In genomic region chr19:47020992-47021496, GRCh38 we compare ENCODE assay signal across 10 cellular contexts. TPM values are rescaled to one million over a fixed set of nuclear protein-coding genes. Genes with fewer than 3 reads are reported as not detected.
A peak's percentile ranks its signal among the peaks of the same experiment; 100 is the strongest.
DNase-seq lines count a peak whose midpoint lies in the region; ATAC-seq and TF ChIP-seq lines count a peak whose summit lies in the region.
"Had no signal": no experiment of that assay in that cellular context is flagged by ENCODE, and none has a peak within 500 bp of the region (broad histone marks: within the 10 kb centered on the region; RNA-seq: fewer than 3 reads in every experiment).

No MANE protein-coding gene starts in this region.

- H2AFZ ChIP-seq in fibroblast of lung (ENCODE audit: low read length): no peak overlapping the region

- H3K36me3 ChIP-seq in GM06990 (ENCODE audit: control insufficient read depth, insufficient read depth, low read length) (no peaks in the 10 kb centered on the region), fibroblast of lung (ENCODE audit: control insufficient read depth, insufficient read depth, low read length) (no peaks in the 10 kb centered on the region), psoas muscle (ENCODE audit: insufficient read depth in 1 of 2, low read depth in 1 of 2) (no peaks in the 10 kb centered on the region)

- H3K4me3 ChIP-seq in GM06990 (replicated peaks; ENCODE audit: low read depth, low read length) (peak overlapping the region; percentile 46), fibroblast of lung (replicated peaks in 1 of 4; ENCODE audit: control extremely low read depth in 1 of 4, insufficient read depth in 1 of 4, low read depth in 3 of 4, low read length in 4 of 4) (peak overlapping the region in 3 of 4 experiments; percentile 1 to 46 (median 21)), psoas muscle (peak overlapping the region; percentile 56)

- H3K27ac ChIP-seq in fibroblast of lung (ENCODE audit: insufficient read depth, low read length): no peak overlapping the region
- no peak overlapping the region for H3K27ac ChIP-seq in psoas muscle

- no peak overlapping the region for H3K9ac ChIP-seq in fibroblast of lung (ENCODE audit: insufficient read depth, low read length)

- intact Hi-C loops in psoas muscle (cut with DNase I): no loop called here

- H3K4me2 ChIP-seq in fibroblast of lung (ENCODE audit: extremely low read depth, insufficient read depth, low read length): peak overlapping the region; percentile 71

- ATAC-seq in psoas muscle: peak in 1 of 4 donors; percentile 17
- ATAC-seq in esophagus mucosa: no peak
- ATAC-seq in HG03135 (IDR thresholded peaks at IDR 0.05; ENCODE audit: unreplicated experiment): no peak

- H3K9me3 ChIP-seq in fibroblast of lung (ENCODE audit: control insufficient read depth, insufficient read depth, low read depth, low read length) (no peaks in the 10 kb centered on the region), psoas muscle (no peaks in the 10 kb centered on the region)

- WGBS in psoas muscle, 3 donors: 1 to 2% (median 1%) methylated on average over 21 to 37 of the region's 37 CpGs

- H4K20me1 ChIP-seq in fibroblast of lung (ENCODE audit: control insufficient read depth, extremely low read depth, insufficient read depth, low read length): no peaks in the 10 kb centered on the region

- no peaks in the 10 kb centered on the region for H3K79me2 ChIP-seq in fibroblast of lung (ENCODE audit: control insufficient read depth, insufficient read depth, low read length)

- no peaks in the 10 kb centered on the region for H3K4me1 ChIP-seq in fibroblast of lung (ENCODE audit: control insufficient read depth, extremely low read depth, insufficient read depth, low read length)
- peaks cover 23% of the 10 kb centered on the region for H3K4me1 ChIP-seq in psoas muscle

- no peak for TF ChIP-seq CTCF in GM06990 (IDR thresholded peaks at IDR 0.05; ENCODE audit: insufficient read depth, low read length, poor library complexity, severe bottlenecking)
- no peak for TF ChIP-seq CTCF in fibroblast of lung (conservative IDR thresholded peaks at IDR 0.05 in 1 of 2, IDR thresholded peaks at IDR 0.05 in 1 of 2; ENCODE audit: low read depth in 1 of 2, low read length in 2 of 2)
- TF ChIP-seq CTCF in psoas muscle (IDR thresholded peaks at IDR 0.05): no peak

- DNase-seq in GM06990 (ENCODE audit: extremely low read depth, insufficient read length): no peak
- no peak for DNase-seq in fibroblast of lung (ENCODE audit: low read depth in 2 of 2)
- no peak for DNase-seq in psoas muscle
- DNase-seq in activated effector memory CD4-positive, alpha-beta T cell treated with anti-CD3 and anti-CD28 coated beads, Interleukin-2, amount 50 U/mL, for 16 hours: no peak
- DNase-seq in NCI-H446 (lab: John Stamatoyannopoulos, UW): no peak
- DNase-seq: T-helper 1 cell had no signal

- H3K27me3 ChIP-seq in GM06990 (replicated peaks; ENCODE audit: control insufficient read depth, insufficient read depth, low read length) (peaks cover 4% of the 10 kb centered on the region; the same call in 1 of the 2 replicates), fibroblast of lung (ENCODE audit: control insufficient read depth, insufficient read depth, low read length) (peaks cover 26% of the 10 kb centered on the region), psoas muscle (ENCODE audit: insufficient read depth in 3 of 3, low read length in 2 of 3) (peaks cover 0 to 64% (median 37%) of the 10 kb centered on the region in 3 donors)

TF ChIP-seq in PFSK-1, 5 proteins besides CTCF, POLR2A, EP300 and RAD21:
- TF ChIP-seq POLR2AphosphoS5 (IDR thresholded peaks at IDR 0.05; ENCODE audit: low read depth, low read length) (no peak), FOXP2 (optimal IDR thresholded peaks at IDR 0.05; ENCODE audit: borderline replicate concordance, extremely low read depth, extremely low read length, insufficient read depth) (peak; percentile 28)

RNA-seq across cellular contexts. Expression of gene NPAS1, which starts 1.4 kb away (rescaled TPM):
- polyA plus RNA-seq in PFSK-1 (2012; ENCODE audit: insufficient read length, low read depth): 10.3 TPM
- 0.26 and 0.33 TPM in 2 replicates for total RNA-seq in fibroblast of lung
- 0.22 and 0.34 TPM in 2 replicates for polyA plus RNA-seq in fibroblast of lung
- polyA plus RNA-seq in fibroblast of lung (2012): 0.84 and 0.88 TPM in 2 replicates
- polyA minus RNA-seq in fibroblast of lung (ENCODE audit: low replicate concordance): 0.44 and 0.71 TPM in 2 replicates
- total RNA-seq in psoas muscle: under 1 TPM in 2 of 4 donors, not detected in 2; 0.18 to 0.23 TPM
- under 1 TPM in 2 of 3 donors, not detected in 1; 0.04 to 0.18 TPM for polyA plus RNA-seq in psoas muscle
- 0.52 TPM for total RNA-seq in esophagus mucosa
- total RNA-seq: HT1080 had no signal

RNA-seq across cellular contexts. Expression of gene TMEM160, which starts 27.4 kb away (rescaled TPM):
- polyA plus RNA-seq in PFSK-1 (2012; ENCODE audit: insufficient read length, low read depth): 82.9 TPM
- total RNA-seq in fibroblast of lung: 7.7 and 27.1 TPM in 2 replicates
- 4.1 and 6.9 TPM in 2 replicates for polyA plus RNA-seq in fibroblast of lung
- 16.4 and 34.2 TPM in 2 replicates for polyA plus RNA-seq in fibroblast of lung (2012)
- polyA minus RNA-seq in fibroblast of lung (ENCODE audit: low replicate concordance): 1.9 and 2.9 TPM in 2 replicates
- 10 to 100 TPM; 19.7 to 31.4 (median 25.4) TPM for total RNA-seq in psoas muscle
- polyA plus RNA-seq in psoas muscle: 10 to 100 TPM in 1 of 3 donors, 1 to 10 TPM in 2; 5.9 to 44.1 (median 7.3) TPM
- total RNA-seq in esophagus mucosa: 34.5 TPM
